20 cellular contexts compared by ENCODE assay signal in the genomic region with DNA sequence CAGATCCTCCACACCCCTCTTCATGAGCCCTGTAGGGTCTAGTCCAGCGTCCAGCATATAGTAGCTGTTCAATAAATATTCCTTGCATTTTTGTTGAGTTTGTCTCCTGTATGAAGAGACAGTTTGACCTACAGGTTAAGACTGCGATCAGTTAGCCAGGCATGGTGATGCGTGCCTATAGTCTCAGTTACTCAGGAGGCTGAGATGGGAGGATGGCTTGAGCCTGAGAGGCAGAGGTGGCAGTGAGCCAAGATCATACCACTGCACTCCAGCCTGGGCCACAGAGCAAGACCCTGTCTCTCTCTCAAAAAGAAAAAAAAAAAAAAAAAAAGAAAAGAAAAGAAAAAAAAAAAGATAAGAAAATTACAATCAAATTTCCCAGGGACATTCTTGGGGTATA. TPM values are rescaled to one million over a fixed set of nuclear protein-coding genes. Genes with fewer than 3 reads are reported as not detected.
DNase-seq lines count a peak whose midpoint lies in the region; ATAC-seq and TF ChIP-seq lines count a peak whose summit lies in the region.
"Had no signal": no experiment of that assay in that cellular context is flagged by ENCODE, and none has a peak within 500 bp of the region (broad histone marks: within the 10 kb centered on the region; RNA-seq: fewer than 3 reads in every experiment).

No MANE protein-coding gene starts in this region.

- no peak overlapping the region for H2AK5ac ChIP-seq in mesendoderm (ENCODE audit: low read length)

- H3K4me1 ChIP-seq in mesendoderm (ENCODE audit: control insufficient read depth, low read depth, low read length): peaks cover 3% of the 10 kb centered on the region

- H3K18ac ChIP-seq in mesendoderm (ENCODE audit: low read length): no peak overlapping the region

- H3K4me3 Mint-ChIP-seq in activated T-cell treated with anti-CD3 and anti-CD28 coated beads, Interleukin-2, amount 50 U/mL, for 4 hours: peak overlapping the region; percentile 79
- peak overlapping the region; percentile 91 for H3K4me3 Mint-ChIP-seq in activated T-helper 2 cell treated with anti-CD3 and anti-CD28 coated beads, Interferon-gamma antibody, Interleukin-2, Interleukin-4, amounts not matched to agents 10 μg/mL and 5 μg/mL and 100 μg/mL, durations not matched to agents 14 hours and 24 hours and 36 hours (ENCODE audit: low read depth)
- peak overlapping the region; percentile 38 for H3K4me3 Mint-ChIP-seq in neural crest cell

- peak overlapping the region; percentile 38 for H3K27ac Mint-ChIP-seq in activated T-helper 2 cell treated with anti-CD3 and anti-CD28 coated beads, Interferon-gamma antibody, Interleukin-2, Interleukin-4, amounts not matched to agents 10 μg/mL and 5 μg/mL and 100 μg/mL, durations not matched to agents 14 hours and 24 hours and 36 hours
- no peak overlapping the region for H3K27ac Mint-ChIP-seq in neural crest cell (ENCODE audit: unreplicated experiment)

- no peak overlapping the region for H3K9ac ChIP-seq in mesendoderm (ENCODE audit: low read length)

- no peaks in the 10 kb centered on the region for H3K27me3 Mint-ChIP-seq in activated T-cell treated with anti-CD3 and anti-CD28 coated beads, Interleukin-2, amount 50 U/mL, for 4 hours (ENCODE audit: low read depth)
- H3K27me3 Mint-ChIP-seq in activated T-helper 2 cell treated with anti-CD3 and anti-CD28 coated beads, Interferon-gamma antibody, Interleukin-2, Interleukin-4, amounts not matched to agents 10 μg/mL and 5 μg/mL and 100 μg/mL, durations not matched to agents 14 hours and 24 hours and 36 hours (ENCODE audit: low read depth): no peaks in the 10 kb centered on the region
- H3K27me3 Mint-ChIP-seq in neural crest cell (ENCODE audit: low read depth): peaks cover 10% of the 10 kb centered on the region

- intact Hi-C loops in activated T-helper 2 cell treated with anti-CD3 and anti-CD28 coated beads, Interferon-gamma antibody, Interleukin-2, Interleukin-4, amounts not matched to agents 10 μg/mL and 5 μg/mL and 100 μg/mL, durations not matched to agents 14 hours and 24 hours and 36 hours (cut with micrococcal nuclease): no loop called here

- H3K36me3 ChIP-seq in mesendoderm (ENCODE audit: control insufficient read depth, insufficient read depth, low read length): no peaks in the 10 kb centered on the region
- H3K36me3 ChIP-seq: Peyer's patch, right lobe of liver, suprapubic skin had no signal

- WGBS in mesendoderm (ENCODE audit: extremely low coverage, insufficient coverage, low lambda C conversion rate): no CpG with 5 or more reads among the region's 3 CpGs

- no peak overlapping the region for H2BK5ac ChIP-seq in mesendoderm (ENCODE audit: low read length)

- no peaks in the 10 kb centered on the region for H3K36me3 Mint-ChIP-seq in activated T-cell treated with anti-CD3 and anti-CD28 coated beads, Interleukin-2, amount 50 U/mL, for 4 hours (ENCODE audit: insufficient read depth)
- peaks cover 23% of the 10 kb centered on the region for H3K36me3 Mint-ChIP-seq in activated T-helper 2 cell treated with anti-CD3 and anti-CD28 coated beads, Interferon-gamma antibody, Interleukin-2, Interleukin-4, amounts not matched to agents 10 μg/mL and 5 μg/mL and 100 μg/mL, durations not matched to agents 14 hours and 24 hours and 36 hours (ENCODE audit: low read depth)
- no peaks in the 10 kb centered on the region for H3K36me3 Mint-ChIP-seq in neural crest cell (ENCODE audit: low read depth)

- H3K4me3 ChIP-seq in mesendoderm (ENCODE audit: low read length): no peak overlapping the region
- H3K4me3 ChIP-seq: hepatocyte, Peyer's patch, suprapubic skin had no signal

- TF ChIP-seq CTCF in neural crest cell (conservative IDR thresholded peaks at IDR 0.05): no peak

- H3K79me2 ChIP-seq in mesendoderm (ENCODE audit: control insufficient read depth, insufficient read depth, low read length): no peaks in the 10 kb centered on the region
- H3K79me2 ChIP-seq: hepatocyte had no signal

- no peak overlapping the region for H3K4me2 ChIP-seq in mesendoderm (ENCODE audit: low read length)
- H3K4me2 ChIP-seq: hepatocyte had no signal

- H3K79me1 ChIP-seq in mesendoderm (ENCODE audit: low read length): no peaks in the 10 kb centered on the region

- H3K4ac ChIP-seq in mesendoderm (ENCODE audit: low read depth, low read length): no peak overlapping the region

- H3K27me3 ChIP-seq in mesendoderm (ENCODE audit: insufficient read depth, low read length, poor library complexity): no peaks in the 10 kb centered on the region
- H3K27me3 ChIP-seq: hepatocyte, Peyer's patch, right lobe of liver had no signal

- no peak for DNase-seq in activated T-cell treated with anti-CD3 and anti-CD28 coated beads, Interleukin-2, amount 50 U/mL, for 4 hours
- no peak for DNase-seq in activated T-cell treated with anti-CD3 and anti-CD28 coated beads, Interleukin-2, amount 50 U/mL, for 48 hours
- no peak for DNase-seq in activated T-helper 2 cell treated with anti-CD3 and anti-CD28 coated beads, Interferon-gamma antibody, Interleukin-2, Interleukin-4, amounts not matched to agents 10 μg/mL and 5 μg/mL and 100 μg/mL, durations not matched to agents 14 hours and 24 hours and 36 hours (ENCODE audit: low spot score)
- DNase-seq in neural crest cell (ENCODE audit: low read depth, low spot score) (no peak), H4 (ENCODE audit: low spot score) (no peak), mesendoderm (no peak)
- DNase-seq: Caco-2; central memory CD4-positive, alpha-beta T cell; EL; kidney; NCI-H1417 treated with DMSO at 0.1 percent for 48 hours; NCI-H2171; NCI-H82; occipital lobe; Peyer's patch; right lobe of liver; stimulated activated CD4-positive, alpha-beta T cell treated with anti-CD3 and anti-CD28 coated beads, Interleukin-2, amount 100 ng/mL, for 24 hours had no signal

- H4K5ac ChIP-seq in mesendoderm (ENCODE audit: low read length): no peak overlapping the region

- H3K23ac ChIP-seq in mesendoderm (ENCODE audit: low read length): no peak overlapping the region

- H3K9me3 Mint-ChIP-seq in activated T-cell treated with anti-CD3 and anti-CD28 coated beads, Interleukin-2, amount 50 U/mL, for 4 hours: no peaks in the 10 kb centered on the region
- no peaks in the 10 kb centered on the region for H3K9me3 Mint-ChIP-seq in activated T-helper 2 cell treated with anti-CD3 and anti-CD28 coated beads, Interferon-gamma antibody, Interleukin-2, Interleukin-4, amounts not matched to agents 10 μg/mL and 5 μg/mL and 100 μg/mL, durations not matched to agents 14 hours and 24 hours and 36 hours
- H3K9me3 Mint-ChIP-seq in neural crest cell: no peaks in the 10 kb centered on the region

- no peak overlapping the region for H3K27ac ChIP-seq in mesendoderm (ENCODE audit: low read depth, low read length)
- H3K27ac ChIP-seq: hepatocyte, Peyer's patch, right lobe of liver, suprapubic skin had no signal

- H2BK15ac ChIP-seq in mesendoderm (replicated peaks; ENCODE audit: low read depth): no peak overlapping the region

- H3K56ac ChIP-seq in mesendoderm (ENCODE audit: low read length): no peak overlapping the region

- no peak for ATAC-seq in activated T-cell treated with anti-CD3 and anti-CD28 coated beads, Interleukin-2, amount 50 U/mL, for 4 hours
- ATAC-seq: right lobe of liver, SK-N-SH treated with all-trans-retinoic acid at 6 μM for 48 hours had no signal

- H3K4me1 Mint-ChIP-seq in activated T-cell treated with anti-CD3 and anti-CD28 coated beads, Interleukin-2, amount 50 U/mL, for 4 hours (ENCODE audit: low read depth): peaks cover 50% of the 10 kb centered on the region
- H3K4me1 Mint-ChIP-seq in activated T-helper 2 cell treated with anti-CD3 and anti-CD28 coated beads, Interferon-gamma antibody, Interleukin-2, Interleukin-4, amounts not matched to agents 10 μg/mL and 5 μg/mL and 100 μg/mL, durations not matched to agents 14 hours and 24 hours and 36 hours (ENCODE audit: low read depth): peaks cover 43% of the 10 kb centered on the region
- H3K4me1 Mint-ChIP-seq in neural crest cell: peaks cover 43% of the 10 kb centered on the region

- H2BK120ac ChIP-seq in mesendoderm (ENCODE audit: low read depth, low read length): no peak overlapping the region

- no peak overlapping the region for H4K8ac ChIP-seq in mesendoderm (ENCODE audit: low read depth, low read length)

RNA-seq across cellular contexts. Expression of a gene that starts 5.1 kb away (rescaled TPM):
- 10 to 100 TPM; 44.3 to 50.6 (median 45.3) TPM for total RNA-seq in activated T-cell treated with anti-CD3 and anti-CD28 coated beads, Interleukin-2, amount 50 U/mL, for 4 hours
- total RNA-seq in activated T-helper 2 cell treated with anti-CD3 and anti-CD28 coated beads, Interferon-gamma antibody, Interleukin-2, Interleukin-4, amounts not matched to agents 10 μg/mL and 5 μg/mL and 100 μg/mL, durations not matched to agents 14 hours and 24 hours and 36 hours: 60.7 and 67.5 TPM in 2 replicates
- 118 and 121 TPM in 2 replicates for total RNA-seq in neural crest cell
- 47.4 and 64.5 TPM in 2 replicates for total RNA-seq in H4 (2014; rRNA removed; shearing (Covaris generic))
- 39.1 TPM for polyA plus RNA-seq in mesendoderm (2013, experiment 1 of 2)
- polyA plus RNA-seq in mesendoderm (2013, experiment 2 of 2): 40.9 TPM

RNA-seq across cellular contexts. Expression of a gene that starts 13.8 kb away (rescaled TPM):
- total RNA-seq in activated T-cell treated with anti-CD3 and anti-CD28 coated beads, Interleukin-2, amount 50 U/mL, for 4 hours: under 1 TPM; 0.27 to 0.96 (median 0.45) TPM
- total RNA-seq in activated T-helper 2 cell treated with anti-CD3 and anti-CD28 coated beads, Interferon-gamma antibody, Interleukin-2, Interleukin-4, amounts not matched to agents 10 μg/mL and 5 μg/mL and 100 μg/mL, durations not matched to agents 14 hours and 24 hours and 36 hours: 0.32 TPM in 1 of 2 replicates, not detected in the other
- total RNA-seq in neural crest cell: 0.21 and 0.27 TPM in 2 replicates
- total RNA-seq in H4 (2014; rRNA removed; shearing (Covaris generic)): not detected in 2 replicates
- polyA plus RNA-seq in mesendoderm (2013, experiment 1 of 2): 0.24 TPM
- polyA plus RNA-seq in mesendoderm (2013, experiment 2 of 2): 0.21 TPM
- total RNA-seq: occipital lobe, right lobe of liver had no signal

RNA-seq across cellular contexts. Expression of a gene that starts 16.9 kb away (rescaled TPM):
- 10 to 100 TPM; 16.5 to 17.7 (median 16.6) TPM for total RNA-seq in activated T-cell treated with anti-CD3 and anti-CD28 coated beads, Interleukin-2, amount 50 U/mL, for 4 hours
- total RNA-seq in activated T-helper 2 cell treated with anti-CD3 and anti-CD28 coated beads, Interferon-gamma antibody, Interleukin-2, Interleukin-4, amounts not matched to agents 10 μg/mL and 5 μg/mL and 100 μg/mL, durations not matched to agents 14 hours and 24 hours and 36 hours: 14.8 and 15.1 TPM in 2 replicates
- total RNA-seq in neural crest cell: 24.8 and 25.6 TPM in 2 replicates
- total RNA-seq in H4 (2014; rRNA removed; shearing (Covaris generic)): 7.3 and 10.3 TPM in 2 replicates
- 5.0 TPM for polyA plus RNA-seq in mesendoderm (2013, experiment 1 of 2)
- polyA plus RNA-seq in mesendoderm (2013, experiment 2 of 2): 4.6 TPM

RNA-seq across cellular contexts. Expression of a gene that starts 18.9 kb away (rescaled TPM):
- 1 to 10 TPM; 2.3 to 4.6 (median 3.7) TPM for total RNA-seq in activated T-cell treated with anti-CD3 and anti-CD28 coated beads, Interleukin-2, amount 50 U/mL, for 4 hours
- 10.6 and 13.4 TPM in 2 replicates for total RNA-seq in activated T-helper 2 cell treated with anti-CD3 and anti-CD28 coated beads, Interferon-gamma antibody, Interleukin-2, Interleukin-4, amounts not matched to agents 10 μg/mL and 5 μg/mL and 100 μg/mL, durations not matched to agents 14 hours and 24 hours and 36 hours
- total RNA-seq in neural crest cell: 36.1 and 37.4 TPM in 2 replicates
- 0.06 TPM in 1 of 2 replicates, not detected in the other for total RNA-seq in H4 (2014; rRNA removed; shearing (Covaris generic))
- 0.44 TPM for polyA plus RNA-seq in mesendoderm (2013, experiment 1 of 2)
- 0.53 TPM for polyA plus RNA-seq in mesendoderm (2013, experiment 2 of 2)

RNA-seq across cellular contexts. Expression of a gene that starts 42.0 kb away (rescaled TPM):
- 100 to 1,000 TPM; 300 to 365 (median 302) TPM for total RNA-seq in activated T-cell treated with anti-CD3 and anti-CD28 coated beads, Interleukin-2, amount 50 U/mL, for 4 hours
- 310 and 323 TPM in 2 replicates for total RNA-seq in activated T-helper 2 cell treated with anti-CD3 and anti-CD28 coated beads, Interferon-gamma antibody, Interleukin-2, Interleukin-4, amounts not matched to agents 10 μg/mL and 5 μg/mL and 100 μg/mL, durations not matched to agents 14 hours and 24 hours and 36 hours
- 22.9 and 26.1 TPM in 2 replicates for total RNA-seq in neural crest cell
- total RNA-seq in H4 (2014; rRNA removed; shearing (Covaris generic)): 6.1 and 6.7 TPM in 2 replicates
- polyA plus RNA-seq in mesendoderm (2013, experiment 1 of 2): 5.3 TPM
- 4.7 TPM for polyA plus RNA-seq in mesendoderm (2013, experiment 2 of 2)

Comparison
In these comparisons a context has a peak if more than half of its experiments do, and no peak if none do; other contexts are left out.
1. H3K4me3 Mint-ChIP-seq: peak in every context shown above with its lines; median percentile 91 in activated T-helper 2 cell treated with anti-CD3 and anti-CD28 coated beads, Interferon-gamma antibody, Interleukin-2, Interleukin-4, amounts not matched to agents 10 μg/mL and 5 μg/mL and 100 μg/mL, durations not matched to agents 14 hours and 24 hours and 36 hours; 79 in activated T-cell treated with anti-CD3 and anti-CD28 coated beads, Interleukin-2, amount 50 U/mL, for 4 hours; 38 in neural crest cell.